In genomic region chr18:46104128-46104911, GRCh38 we compare ENCODE assay signal across 8 cellular contexts. TPM values are rescaled to one million over a fixed set of nuclear protein-coding genes. Genes with fewer than 3 reads are reported as not detected.
DNase-seq lines count a peak whose midpoint lies in the region; ATAC-seq and TF ChIP-seq lines count a peak whose summit lies in the region.

Gene HAUS1 (plus strand): TSS chr18:46104385. CDS start chr18:46104412, 27 bp downstream.

- H3K27ac ChIP-seq in ascending aorta (peak within 1 kb of the TSS; percentile 73 to 79), right atrium auricular region (peak within 1 kb of the TSS; percentile 73 to 84), psoas muscle (peak within 1 kb of the TSS; percentile 78), urinary bladder (ENCODE audit: low read depth) (peak within 1 kb of the TSS; percentile 13)

- H3K4me1 ChIP-seq in ascending aorta (peaks cover 3 to 4% of the 10 kb centered on the region in 2 donors), right atrium auricular region (peaks cover 0 to 9% of the 10 kb centered on the region in 2 donors), psoas muscle (peaks cover 13% of the 10 kb centered on the region), urinary bladder (ENCODE audit: insufficient read depth) (no peaks in the 10 kb centered on the region)

- H3K27ac Mint-ChIP-seq in T-helper 2 cell treated with Interferon-gamma antibody and Interleukin-4, amounts not matched to agents 5 μg/mL and 100 μg/mL, for 36 hours: peak within 1 kb of the TSS; percentile 86

- H3K36me3 Mint-ChIP-seq in T-helper 2 cell treated with Interferon-gamma antibody and Interleukin-4, amounts not matched to agents 5 μg/mL and 100 μg/mL, for 36 hours (ENCODE audit: low read depth): peaks cover 16% of the 10 kb centered on the region

- H3K4me3 ChIP-seq in ascending aorta (peak within 1 kb of the TSS; percentile 72 to 89), right atrium auricular region (peak within 1 kb of the TSS; percentile 62 to 87), psoas muscle (peak within 1 kb of the TSS; percentile 88), urinary bladder (ENCODE audit: low read depth, low read length) (peak within 1 kb of the TSS; percentile 68)

- peak within 1 kb of the TSS; percentile 97 for H3K4me3 Mint-ChIP-seq in T-helper 2 cell treated with Interferon-gamma antibody and Interleukin-4, amounts not matched to agents 5 μg/mL and 100 μg/mL, for 36 hours

- TF ChIP-seq CTCF in ascending aorta (IDR thresholded peaks at IDR 0.05) (no peak), right atrium auricular region (IDR thresholded peaks at IDR 0.05) (no peak), psoas muscle (IDR thresholded peaks at IDR 0.05) (no peak)

- H3K27me3 ChIP-seq in ascending aorta (no peaks in the 10 kb centered on the region), right atrium auricular region (no peaks in the 10 kb centered on the region), psoas muscle (ENCODE audit: insufficient read depth in 3 of 3, low read length in 2 of 3) (no peaks in the 10 kb centered on the region)

- 0 to 1% (median 0%) methylated on average over 54 to 57 of the region's 57 CpGs for WGBS in psoas muscle, 3 donors
- under 1% methylated on average over 57 of the region's 57 CpGs for WGBS in urinary bladder

- H3K9me3 ChIP-seq in ascending aorta: no peaks in the 10 kb centered on the region
- no peaks in the 10 kb centered on the region for H3K9me3 ChIP-seq in right atrium auricular region
- H3K9me3 ChIP-seq in psoas muscle: no peaks in the 10 kb centered on the region

- H3K36me3 ChIP-seq in ascending aorta (peaks cover 3 to 4% of the 10 kb centered on the region in 2 donors), right atrium auricular region (no peaks in the 10 kb centered on the region), psoas muscle (ENCODE audit: insufficient read depth in 1 of 2, low read depth in 1 of 2) (peaks cover 0 to 19% of the 10 kb centered on the region in 2 donors), urinary bladder (ENCODE audit: insufficient read depth) (no peaks in the 10 kb centered on the region)

- peak; percentile 81 for DNase-seq in NCI-H187 treated with DMSO at 0.1 percent for 48 hours (lab: John Stamatoyannopoulos, UW)
- DNase-seq in T-helper 2 cell treated with Interferon-gamma antibody and Interleukin-4, amounts not matched to agents 5 μg/mL and 100 μg/mL, for 36 hours (ENCODE audit: low spot score): peak; percentile 80
- DNase-seq in ascending aorta (ENCODE audit: low spot score in 2 of 2): peak; percentile 63 to 95
- DNase-seq in right atrium auricular region (ENCODE audit: low spot score): peak; percentile 94
- DNase-seq in psoas muscle: peak; percentile 92 to 94

- peak; percentile 60 for ATAC-seq in GM18499 (IDR thresholded peaks at IDR 0.05; ENCODE audit: insufficient read depth, unreplicated experiment)
- peak; percentile 97 for ATAC-seq in HG02885 (IDR thresholded peaks at IDR 0.05; ENCODE audit: poor library complexity, unreplicated experiment)
- ATAC-seq in psoas muscle: peak; percentile 95 to 99 (median 96)

- peaks cover 17% of the 10 kb centered on the region for H3K4me1 Mint-ChIP-seq in T-helper 2 cell treated with Interferon-gamma antibody and Interleukin-4, amounts not matched to agents 5 μg/mL and 100 μg/mL, for 36 hours (ENCODE audit: low read depth)

- no peaks in the 10 kb centered on the region for H3K27me3 Mint-ChIP-seq in T-helper 2 cell treated with Interferon-gamma antibody and Interleukin-4, amounts not matched to agents 5 μg/mL and 100 μg/mL, for 36 hours (ENCODE audit: low read depth)

- no peaks in the 10 kb centered on the region for H3K9me3 Mint-ChIP-seq in T-helper 2 cell treated with Interferon-gamma antibody and Interleukin-4, amounts not matched to agents 5 μg/mL and 100 μg/mL, for 36 hours

- intact Hi-C loops in ascending aorta (cut with DNase I): loop anchor here (10.0 kb wide), 1 partner anchor 1050 kb away; the partner anchor contains the start of gene HDHD2
- intact Hi-C loops in psoas muscle (cut with DNase I): no loop called here

RNA-seq across cellular contexts. Expression of gene HAUS1, which starts in this region (rescaled TPM):
- total RNA-seq in ascending aorta: 5.0 TPM
- total RNA-seq in right atrium auricular region: 10 to 100 TPM; 12.5 to 16.8 TPM
- total RNA-seq in psoas muscle: 1 to 10 TPM; 2.8 to 7.5 (median 4.8) TPM
- 10 to 100 TPM in 1 of 3 donors, 1 to 10 TPM in 2; 6.3 to 16.3 (median 9.0) TPM for polyA plus RNA-seq in psoas muscle
- 35.5 TPM for total RNA-seq in urinary bladder
- polyA plus RNA-seq in urinary bladder: 24.4 TPM

Comparison
In these comparisons a context has a peak if more than half of its experiments do, and no peak if none do; other contexts are left out.
1. Peak in every context shown above with its lines: DNase-seq, ATAC-seq, H3K4me3 ChIP-seq and H3K27ac ChIP-seq.
2. H3K27ac ChIP-seq: peak in every context shown above with its lines; median percentile 78 in right atrium auricular region; 78 in psoas muscle; 76 in ascending aorta; 13 in urinary bladder.